10 cellular contexts compared by ENCODE assay signal in genomic region chr14:105159344-105159743, GRCh38.
"Had no signal": no experiment of that assay in that cellular context is flagged by ENCODE, and none has a peak within 500 bp of the region (broad histone marks: within the 10 kb centered on the region; RNA-seq: fewer than 3 reads in every experiment).

No MANE protein-coding gene starts in this region.

- H3K4me3 Mint-ChIP-seq: GM23338, H9 had no signal

- H3K9me3 Mint-ChIP-seq: GM23338, H9 had no signal

- H3K4me3 ChIP-seq: GM23338 had no signal

- H3K4me2 ChIP-seq: GM23338, KMS-11 had no signal

- H3K27ac Mint-ChIP-seq: GM23338, H9 had no signal

- H3K27ac ChIP-seq: KMS-11 had no signal

- DNase-seq: H9, HCEC 1CT, IMR-90, Karpas-422, KBM-7 had no signal

- ATAC-seq: GM23338 had no signal

- H3K9ac ChIP-seq: KMS-11 had no signal

- H2AFZ ChIP-seq: GM23338 had no signal

- FAIRE-seq: H1, H54, HTR-8/SVneo had no signal
